ENCODE assay signal across 11 cellular contexts in genomic region chr7:75920431-75921161, GRCh38. TPM values are rescaled to one million over a fixed set of nuclear protein-coding genes. Genes with fewer than 3 reads are reported as not detected.
DNase-seq lines count a peak whose midpoint lies in the region; ATAC-seq lines count a peak whose summit lies in the region.
"Had no signal": no experiment of that assay in that cellular context is flagged by ENCODE, and none has a peak within 500 bp of the region (broad histone marks: within the 10 kb centered on the region; RNA-seq: fewer than 3 reads in every experiment).

No MANE protein-coding gene starts in this region.

- no peak overlapping the region for H3K27ac ChIP-seq in right cardiac atrium (ENCODE audit: low read length)
- H3K27ac ChIP-seq: SJSA1 had no signal

- peak; percentile 30 to 64 for ATAC-seq in right cardiac atrium
- ATAC-seq in stimulated activated effector memory CD8-positive, alpha-beta T cell treated with anti-CD3 and anti-CD28 coated beads, Interleukin-12 subunit alpha, Interleukin-12 subunit beta, amount 100 ng/mL, for 72 hours, result peak; percentile 52
- ATAC-seq in GM18909 (IDR thresholded peaks at IDR 0.05; ENCODE audit: poor library complexity, unreplicated experiment), result no peak

- H3K27me3 Mint-ChIP-seq in activated CD4-positive, alpha-beta T cell treated with anti-CD3 and anti-CD28 coated beads, Interleukin-2, amount 10 ng/mL, durations not matched to agents 7 days and 5 days, result no peaks in the 10 kb centered on the region

- no peak overlapping the region for H3K4me3 ChIP-seq in right cardiac atrium (ENCODE audit: low read length)
- H3K4me3 ChIP-seq: SJSA1 had no signal

- H3K4me3 Mint-ChIP-seq in activated CD4-positive, alpha-beta T cell treated with anti-CD3 and anti-CD28 coated beads, Interleukin-2, amount 10 ng/mL, durations not matched to agents 7 days and 5 days, result no peak overlapping the region
- H3K4me3 Mint-ChIP-seq in stimulated activated effector memory CD8-positive, alpha-beta T cell treated with anti-CD3 and anti-CD28 coated beads, Interleukin-12 subunit alpha, Interleukin-12 subunit beta, amount 100 ng/mL, for 72 hours, result no peak overlapping the region

- H3K4me1 ChIP-seq in right cardiac atrium (ENCODE audit: control insufficient read depth, insufficient read depth, low read length), result peaks cover 8% of the 10 kb centered on the region

- intact Hi-C loops in right cardiac atrium (cut with DNase I), result loop anchor here in 1 of 4 donors (5.0 kb wide), 1 partner anchor 37 kb away; no protein-coding TSS in a partner anchor

- no peaks in the 10 kb centered on the region for H3K9me3 Mint-ChIP-seq in activated CD4-positive, alpha-beta T cell treated with anti-CD3 and anti-CD28 coated beads, Interleukin-2, amount 10 ng/mL, durations not matched to agents 7 days and 5 days
- no peaks in the 10 kb centered on the region for H3K9me3 Mint-ChIP-seq in stimulated activated effector memory CD8-positive, alpha-beta T cell treated with anti-CD3 and anti-CD28 coated beads, Interleukin-12 subunit alpha, Interleukin-12 subunit beta, amount 100 ng/mL, for 72 hours

- CTCF ChIA-PET in activated CD4-positive, alpha-beta T cell treated with anti-CD3 and anti-CD28 coated beads, Interleukin-2, amount 10 ng/mL, durations not matched to agents 7 days and 5 days (lab: Charles Lee), result no interaction called here

- H3K27ac Mint-ChIP-seq in activated CD4-positive, alpha-beta T cell treated with anti-CD3 and anti-CD28 coated beads, Interleukin-2, amount 10 ng/mL, durations not matched to agents 7 days and 5 days, result no peak overlapping the region
- H3K27ac Mint-ChIP-seq in stimulated activated effector memory CD8-positive, alpha-beta T cell treated with anti-CD3 and anti-CD28 coated beads, Interleukin-12 subunit alpha, Interleukin-12 subunit beta, amount 100 ng/mL, for 72 hours, result no peak overlapping the region

- WGBS in right cardiac atrium, result 88% methylated on average over 19 of the region's 19 CpGs

- H3K4me1 Mint-ChIP-seq in activated CD4-positive, alpha-beta T cell treated with anti-CD3 and anti-CD28 coated beads, Interleukin-2, amount 10 ng/mL, durations not matched to agents 7 days and 5 days, result peaks cover 31% of the 10 kb centered on the region
- peaks cover 21% of the 10 kb centered on the region for H3K4me1 Mint-ChIP-seq in stimulated activated effector memory CD8-positive, alpha-beta T cell treated with anti-CD3 and anti-CD28 coated beads, Interleukin-12 subunit alpha, Interleukin-12 subunit beta, amount 100 ng/mL, for 72 hours

- no peaks in the 10 kb centered on the region for H3K36me3 Mint-ChIP-seq in activated CD4-positive, alpha-beta T cell treated with anti-CD3 and anti-CD28 coated beads, Interleukin-2, amount 10 ng/mL, durations not matched to agents 7 days and 5 days (ENCODE audit: low read depth)
- peaks cover 4% of the 10 kb centered on the region for H3K36me3 Mint-ChIP-seq in stimulated activated effector memory CD8-positive, alpha-beta T cell treated with anti-CD3 and anti-CD28 coated beads, Interleukin-12 subunit alpha, Interleukin-12 subunit beta, amount 100 ng/mL, for 72 hours

- no peaks in the 10 kb centered on the region for H3K27me3 ChIP-seq in right cardiac atrium (ENCODE audit: control insufficient read depth, insufficient read depth)
- H3K27me3 ChIP-seq: SJSA1 had no signal

- POLR2A ChIA-PET in activated CD4-positive, alpha-beta T cell treated with anti-CD3 and anti-CD28 coated beads, Interleukin-2, amount 10 ng/mL, durations not matched to agents 7 days and 5 days (lab: Charles Lee), result no interaction called here

- no peaks in the 10 kb centered on the region for H3K9me3 ChIP-seq in right cardiac atrium (ENCODE audit: control insufficient read depth, low read length)
- H3K9me3 ChIP-seq: SJSA1 had no signal

- peak; percentile 35 for DNase-seq in activated CD4-positive, alpha-beta T cell treated with anti-CD3 and anti-CD28 coated beads for 1 hour
- DNase-seq in activated CD4-positive, alpha-beta T cell treated with anti-CD3 and anti-CD28 coated beads, Interleukin-2, amount 10 ng/mL, durations not matched to agents 7 days and 5 days, result no peak
- peak; percentile 49 for DNase-seq in activated naive CD4-positive, alpha-beta T cell treated with anti-CD3 and anti-CD28 coated beads, Interleukin-2, amount 50 U/mL, for 16 hours
- DNase-seq in right cardiac atrium, result no peak
- DNase-seq in stimulated activated effector memory CD8-positive, alpha-beta T cell treated with anti-CD3 and anti-CD28 coated beads, Interleukin-12 subunit alpha, Interleukin-12 subunit beta, amount 100 ng/mL, for 72 hours (ENCODE audit: low spot score in 2 of 2), result no peak
- no peak for DNase-seq in NCI-H345 (lab: John Stamatoyannopoulos, UW)
- no peak for DNase-seq in anterior cingulate cortex (lab: John Stamatoyannopoulos, UW)
- DNase-seq: 8988T, cerebellar nuclear complex had no signal

RNA-seq across cellular contexts. Expression of gene POR, which starts 5.6 kb away (rescaled TPM):
- 10 to 100 TPM; 29.9 to 37.1 TPM for total RNA-seq in activated CD4-positive, alpha-beta T cell treated with anti-CD3 and anti-CD28 coated beads, Interleukin-2, amount 10 ng/mL, durations not matched to agents 7 days and 5 days
- 100 to 1,000 TPM in 1 of 4 donors, 10 to 100 TPM in 3; 59.8 to 122 (median 62.7) TPM for total RNA-seq in right cardiac atrium
- 47.4 TPM for polyA plus RNA-seq in right cardiac atrium

RNA-seq across cellular contexts. Expression of gene RHBDD2, which starts 41.8 kb away (rescaled TPM):
- 10 to 100 TPM; 21.1 to 21.8 TPM for total RNA-seq in activated CD4-positive, alpha-beta T cell treated with anti-CD3 and anti-CD28 coated beads, Interleukin-2, amount 10 ng/mL, durations not matched to agents 7 days and 5 days
- 10 to 100 TPM; 31.8 to 42.4 (median 35.9) TPM for total RNA-seq in right cardiac atrium
- polyA plus RNA-seq in right cardiac atrium, result 36.2 TPM

Comparison
In these comparisons a context has a peak if more than half of its experiments do, and no peak if none do; other contexts are left out.
1. DNase-seq: peak in activated CD4-positive, alpha-beta T cell treated with anti-CD3 and anti-CD28 coated beads for 1 hour (single experiment) and activated naive CD4-positive, alpha-beta T cell treated with anti-CD3 and anti-CD28 coated beads, Interleukin-2, amount 50 U/mL, for 16 hours (single experiment); none in activated CD4-positive, alpha-beta T cell treated with anti-CD3 and anti-CD28 coated beads, Interleukin-2, amount 10 ng/mL, durations not matched to agents 7 days and 5 days (single experiment), right cardiac atrium (0 of 3), stimulated activated effector memory CD8-positive, alpha-beta T cell treated with anti-CD3 and anti-CD28 coated beads, Interleukin-12 subunit alpha, Interleukin-12 subunit beta, amount 100 ng/mL, for 72 hours (0 of 2), NCI-H345 (single experiment) and anterior cingulate cortex (0 of 58).